8 cellular contexts compared by ENCODE assay signal in the genomic region with DNA sequence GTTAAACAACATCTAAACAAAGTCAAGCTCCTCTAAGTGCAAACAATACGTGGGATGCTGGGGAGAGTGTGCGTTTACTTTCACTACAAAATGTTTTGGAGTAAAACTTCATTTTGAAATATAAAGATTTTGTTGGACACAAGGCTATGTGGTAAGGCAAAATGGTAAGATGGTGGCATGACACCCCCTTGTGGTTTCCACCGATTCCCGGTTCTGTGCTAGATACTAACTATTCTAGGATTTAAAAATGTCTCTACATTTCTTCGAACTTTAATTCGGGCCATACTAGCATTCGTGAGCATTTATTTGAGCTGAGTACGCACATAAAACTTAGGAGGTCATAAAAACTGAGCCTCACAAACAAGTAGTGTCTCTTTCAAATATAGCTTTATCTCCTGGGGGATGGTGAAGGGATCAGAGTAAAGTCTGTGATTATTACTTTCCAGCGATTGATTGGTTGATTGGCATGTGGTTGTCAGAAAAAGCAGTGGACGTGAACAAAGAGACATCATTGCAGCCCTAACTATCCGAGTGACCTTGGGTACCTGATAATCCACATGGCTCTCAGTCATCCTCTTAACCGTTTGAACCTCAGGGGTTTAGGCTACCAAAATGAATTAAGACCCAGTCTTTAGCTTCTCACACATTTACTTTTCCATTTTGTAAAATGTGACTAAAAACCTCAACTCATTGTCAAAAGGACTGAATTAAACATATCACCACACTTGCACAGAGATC. TPM values are rescaled to one million over a fixed set of nuclear protein-coding genes. Genes with fewer than 3 reads are reported as not detected.
DNase-seq lines count a peak whose midpoint lies in the region; ATAC-seq, FAIRE-seq and TF ChIP-seq lines count a peak whose summit lies in the region.

No MANE protein-coding gene starts in this region.

- H4K5ac ChIP-seq in IMR-90 (ENCODE audit: low read depth, low read length) (no peak overlapping the region; the same call in 1 of the 2 replicates), H1 (ENCODE audit: insufficient read length, low read depth, low read length) (no peak overlapping the region)

- H3K18ac ChIP-seq in IMR-90 (ENCODE audit: low read depth, low read length), result 0 out of 2 replicates have a peak overlapping the region, but pooled peaks have one; percentile 42
- H3K18ac ChIP-seq in H1 (ENCODE audit: extremely low read depth, low read length), result no peak overlapping the region

- H2AK5ac ChIP-seq in IMR-90 (ENCODE audit: low read depth, low read length) (no peak overlapping the region), H1 (ENCODE audit: low read depth, low read length) (no peak overlapping the region)

- H3K27ac ChIP-seq in IMR-90 (ENCODE audit: insufficient read depth, low read length) (no peak overlapping the region), H1 (ENCODE audit: low read depth, low read length) (no peak overlapping the region)

- TF ChIP-seq CTCF in IMR-90 (conservative IDR thresholded peaks at IDR 0.05; ENCODE audit: low read depth, low read length) (peak; percentile 71), H1 (IDR thresholded peaks at IDR 0.05; ENCODE audit: control extremely low read depth in 1 of 3, insufficient read depth in 1 of 3, low read depth in 1 of 3, low read length in 3 of 3) (peak in 2 of 3 experiments; percentile 53 to 56; a peak in 3 of 4 replicates)

- DNase-seq in NCI-H1417 (lab: John Stamatoyannopoulos, UW) (peak in 2 of 3 experiments; percentile 50 to 72), NCI-H1417 treated with DMSO at 0.1 percent for 48 hours (lab: John Stamatoyannopoulos, UW) (no peak), IMR-90 (peak; percentile 63), SK-N-DZ (ENCODE audit: low spot score) (peak; percentile 41), H1 (ENCODE audit: low read depth in 1 of 2, low spot score in 2 of 2) (peak in 1 of 2 experiments; percentile 54)
- DNase-seq in naive thymus-derived CD8-positive, alpha-beta T cell, result peak in 1 of 10 donors; percentile 6
- DNase-seq in NK-92 treated with Interleukin-12 subunit alpha and Interleukin-12 subunit beta, amount 100 ng/mL, for 24 hours (lab: John Stamatoyannopoulos, UW), result no peak

- H3K4me1 ChIP-seq in IMR-90 (ENCODE audit: control insufficient read depth, insufficient read depth, low read length) (peaks cover 3% of the 10 kb centered on the region; the same call in 1 of the 2 replicates), H1 (replicated peaks in 1 of 4; ENCODE audit: control insufficient read depth in 3 of 4, insufficient read depth in 4 of 4, low read length in 3 of 4) (peaks cover 0 to 6% (median 3%) of the 10 kb centered on the region in 4 experiments; a peak in 4 of 7 replicates)

- dilution Hi-C loops in IMR-90 (cut with HindIII; ENCODE audit: low sequenced_read_pairs, unreplicated experiment), result no loop called here

- H2BK5ac ChIP-seq in IMR-90 (ENCODE audit: low read depth, low read length, poor library complexity, severe bottlenecking) (no peak overlapping the region), H1 (ENCODE audit: low read depth, low read length) (no peak overlapping the region)

- no peak overlapping the region for H3K56ac ChIP-seq in IMR-90 (ENCODE audit: extremely low read depth, insufficient read depth, low read length)
- no peak overlapping the region for H3K56ac ChIP-seq in H1 (replicated peaks; ENCODE audit: insufficient read length, low read depth, low read length)

- 50% methylated on average over 1 of the region's 12 CpGs; no CpG with 5 or more reads in 1 of the 2 experiments for WGBS in IMR-90 (ENCODE audit: extremely low coverage in 2 of 2, insufficient read length in 1 of 2), 2 experiments
- 55% methylated on average over 12 of the region's 12 CpGs; no CpG with 5 or more reads in 1 of the 2 experiments for WGBS in H1 (ENCODE audit: extremely low coverage in 1 of 2, insufficient coverage in 1 of 2, insufficient read length in 1 of 2, insufficient replicate concordance in 2 of 2, low coverage in 1 of 2, low lambda C conversion rate in 2 of 2, missing lambda C conversion rate in 1 of 2), 2 experiments

- H3K36me3 Mint-ChIP-seq in naive thymus-derived CD8-positive, alpha-beta T cell, result peaks cover 0 to 18% (median 0%) of the 10 kb centered on the region in 3 donors

- H3K79me1 ChIP-seq in IMR-90 (ENCODE audit: low read depth in 1 of 2, low read length in 2 of 2), result peaks cover 2 to 14% of the 10 kb centered on the region in 2 experiments; a peak in 2 of 4 replicates
- no peaks in the 10 kb centered on the region for H3K79me1 ChIP-seq in H1 (ENCODE audit: low read depth, low read length)

- CTCF ChIA-PET in IMR-90 (lab: Yijun Ruan, JAX), result interaction anchor here (0.7 to 1.4 kb wide), 9 partner anchors 12 to 888 kb away, joined by 3 to 7 read pairs (median 3); no protein-coding TSS in a partner anchor
- CTCF ChIA-PET in H1 (lab: Charles Lee; ENCODE audit: partially characterized antibody), result interaction anchor here (0.6 to 9.6 kb wide), 60 partner anchors 9 to 889 kb away, joined by 3 to 81 read pairs (median 5); a partner anchor contains a TSS

- H3K36me3 ChIP-seq in IMR-90 (ENCODE audit: control insufficient read depth, insufficient read depth, low read length), result peaks cover 3% of the 10 kb centered on the region; the same call in 1 of the 2 replicates
- H3K36me3 ChIP-seq in H1 (ENCODE audit: control insufficient read depth in 2 of 4, insufficient read depth in 4 of 4, low read length in 3 of 4), result peaks cover 0 to 7% (median 0%) of the 10 kb centered on the region in 4 experiments; a peak in 2 of 8 replicates

- peak overlapping the region; percentile 89 to 95 (median 94) for H3K27ac Mint-ChIP-seq in naive thymus-derived CD8-positive, alpha-beta T cell

- no peaks in the 10 kb centered on the region for H3K9me1 ChIP-seq in IMR-90 (ENCODE audit: insufficient read depth, low read length)

- H2BK120ac ChIP-seq in IMR-90 (ENCODE audit: low read depth, low read length) (no peak overlapping the region), H1 (replicated peaks; ENCODE audit: low read depth, low read length) (no peak overlapping the region)

- intact Hi-C loops in IMR-90 (cut with micrococcal nuclease), result loop anchor here (1.0 to 2.0 kb wide), 3 partner anchors 174 to 885 kb away; no protein-coding TSS in a partner anchor

- no peak overlapping the region for H2BK12ac ChIP-seq in H1 (ENCODE audit: low read depth, low read length)

- H3K14ac ChIP-seq in IMR-90 (replicated peaks; ENCODE audit: low read depth, low read length) (peak overlapping the region; percentile 62; the same call in 1 of the 2 replicates), H1 (ENCODE audit: insufficient read length) (no peak overlapping the region)

- H3K9me3 ChIP-seq in IMR-90 (ENCODE audit: control insufficient read depth, insufficient read depth, low read length), result no peaks in the 10 kb centered on the region
- H3K9me3 ChIP-seq in H1 (ENCODE audit: insufficient read depth in 2 of 2, low read depth in 1 of 2, low read length in 1 of 2), result no peaks in the 10 kb centered on the region

- H4K20me1 ChIP-seq in IMR-90 (ENCODE audit: insufficient read depth, low read length), result peaks cover 11% of the 10 kb centered on the region; the same call in 1 of the 2 replicates
- H4K20me1 ChIP-seq in H1 (replicated peaks in 1 of 2; ENCODE audit: control insufficient read depth in 1 of 2, insufficient read depth in 2 of 2, low read length in 2 of 2), result peaks cover 1 to 2% of the 10 kb centered on the region in 2 experiments

- no peak for TF ChIP-seq EP300 in H1 (IDR thresholded peaks at IDR 0.05; ENCODE audit: borderline replicate concordance in 1 of 2, low read depth in 2 of 2, low read length in 2 of 2)

- peak overlapping the region; percentile 69 for H2AFZ ChIP-seq in IMR-90 (replicated peaks; ENCODE audit: low read length, poor library complexity)
- peak overlapping the region; percentile 55; the same call in 1 of the 2 replicates for H2AFZ ChIP-seq in H1 (ENCODE audit: low read length)

- TF ChIP-seq RAD21 in IMR-90 (IDR thresholded peaks at IDR 0.05; ENCODE audit: low read length), result peak; percentile 70
- peak; percentile 73 to 77 for TF ChIP-seq RAD21 in H1 (IDR thresholded peaks at IDR 0.05 in 1 of 2, conservative IDR thresholded peaks at IDR 0.05 in 1 of 2; ENCODE audit: low read depth in 2 of 2, low read length in 2 of 2)

- no peaks in the 10 kb centered on the region for H3K27me3 Mint-ChIP-seq in naive thymus-derived CD8-positive, alpha-beta T cell

- ATAC-seq in IMR-90 (ENCODE audit: low read depth) (no peak), HG03135 (IDR thresholded peaks at IDR 0.05; ENCODE audit: unreplicated experiment) (no peak)
- ATAC-seq in naive thymus-derived CD8-positive, alpha-beta T cell, result no peak

- FAIRE-seq in H1 (lab: Jason Lieb, UNC), result no peak

- H3K27me3 ChIP-seq in IMR-90 (ENCODE audit: control insufficient read depth, insufficient read depth, low read length) (no peaks in the 10 kb centered on the region), H1 (replicated peaks in 1 of 4; ENCODE audit: control insufficient read depth in 3 of 4, extremely low read depth in 1 of 4, insufficient read depth in 3 of 4, low read length in 3 of 4) (no peaks in the 10 kb centered on the region)

- in situ Hi-C loops in IMR-90 (cut with MboI; ENCODE audit: low sequenced_read_pairs), result loop anchor here (5.0 kb wide), 1 partner anchor 174 kb away; a partner anchor contains a TSS

- BruUV-seq in IMR-90 (replicated peaks; lab: Mats Ljungman, UMichigan), result no TSS peak

- H3K4me2 ChIP-seq in IMR-90 (ENCODE audit: low read depth, low read length) (peak overlapping the region; percentile 94; the same call in 1 of the 2 replicates), H1 (ENCODE audit: insufficient read depth in 1 of 2, low read depth in 2 of 2, low read length in 2 of 2) (peak overlapping the region; percentile 72 to 98)

- H3K79me2 ChIP-seq in H1 (ENCODE audit: control insufficient read depth in 1 of 2, insufficient read depth in 2 of 2, low read length in 2 of 2), result peaks cover 9 to 32% of the 10 kb centered on the region in 2 experiments

- peak overlapping the region; percentile 41; the same call in 1 of the 2 replicates for H3K23ac ChIP-seq in IMR-90 (ENCODE audit: low read depth, low read length)
- H3K23ac ChIP-seq in H1 (ENCODE audit: insufficient read length), result no peak overlapping the region

- no peak overlapping the region for H4K91ac ChIP-seq in IMR-90 (ENCODE audit: insufficient read depth, low read depth, low read length)
- H4K91ac ChIP-seq in H1 (replicated peaks; ENCODE audit: insufficient read length, low read length), result no peak overlapping the region

- H2BK20ac ChIP-seq in IMR-90 (ENCODE audit: low read depth, low read length), result no peak overlapping the region
- H2BK20ac ChIP-seq in H1 (ENCODE audit: low read length), result no peak overlapping the region

- H3K9ac ChIP-seq in IMR-90 (ENCODE audit: low read depth, low read length), result no peak overlapping the region
- no peak overlapping the region for H3K9ac ChIP-seq in H1 (replicated peaks in 1 of 4; ENCODE audit: extremely low read depth in 1 of 4, low read depth in 3 of 4, low read length in 3 of 4)

- POLR2A ChIA-PET in IMR-90 (lab: Charles Lee; ENCODE audit: unreplicated experiment), result interaction anchor here (0.6 kb wide), 1 partner anchor 214 kb away, joined by 3 read pairs; no protein-coding TSS in a partner anchor
- POLR2A ChIA-PET in H1 (lab: Charles Lee; ENCODE audit: partially characterized antibody), result no interaction called here
- POLR2A ChIA-PET in naive thymus-derived CD8-positive, alpha-beta T cell (lab: Charles Lee), result interaction anchor here (0.7 to 6.0 kb wide), 5 partner anchors 173 to 283 kb away, joined by 3 to 72 read pairs (median 4); a partner anchor contains a TSS

- H2BK15ac ChIP-seq in IMR-90 (ENCODE audit: low read depth, low read length) (0 out of 3 replicates have a peak overlapping the region, but pooled peaks have one; percentile 16), H1 (ENCODE audit: low read length) (no peak overlapping the region)

- H3K9me3 Mint-ChIP-seq in naive thymus-derived CD8-positive, alpha-beta T cell, result no peaks in the 10 kb centered on the region

- peaks cover 4% of the 10 kb centered on the region; the same call in 1 of the 2 replicates for H3K23me2 ChIP-seq in H1 (ENCODE audit: low read depth, low read length)

- H3K4me3 ChIP-seq in IMR-90 (ENCODE audit: insufficient read depth, low read depth, low read length) (peak overlapping the region; percentile 97), H1 (ENCODE audit: extremely low read depth in 1 of 4, insufficient read depth in 2 of 4, low read depth in 3 of 4, low read length in 4 of 4) (peak overlapping the region in 2 of 4 experiments; percentile 67 to 90; a peak in 5 of 8 replicates)

- peaks cover 13 to 43% (median 37%) of the 10 kb centered on the region in 4 donors for H3K4me1 Mint-ChIP-seq in naive thymus-derived CD8-positive, alpha-beta T cell

- H3K4ac ChIP-seq in IMR-90 (ENCODE audit: low read depth, low read length), result 0 out of 2 replicates have a peak overlapping the region, but pooled peaks have one; percentile 16
- H3K4ac ChIP-seq in H1 (replicated peaks; ENCODE audit: insufficient read length, low read depth, low read length), result no peak overlapping the region

- TF ChIP-seq POLR2A in IMR-90 (IDR thresholded peaks at IDR 0.05; ENCODE audit: low read depth, low read length), result no peak
- TF ChIP-seq POLR2A in H1 (IDR thresholded peaks at IDR 0.05; ENCODE audit: control extremely low read depth in 1 of 2, low read depth in 2 of 2, low read length in 2 of 2), result no peak

- H3K4me3 Mint-ChIP-seq in naive thymus-derived CD8-positive, alpha-beta T cell, result peak overlapping the region; percentile 82 to 92 (median 86)

- H4K8ac ChIP-seq in IMR-90 (ENCODE audit: low read depth in 2 of 2, low read length in 2 of 2) (peak overlapping the region; percentile 62 to 65; a peak in 2 of 4 replicates), H1 (ENCODE audit: extremely low read depth, insufficient read depth, low read length) (no peak overlapping the region)

- H2AK9ac ChIP-seq in IMR-90 (replicated peaks; ENCODE audit: low read depth, low read length, poor library complexity), result no peak overlapping the region

RNA-seq across cellular contexts. Expression of a gene that starts 1.1 kb away (rescaled TPM):
- 50.5 and 57.8 TPM in 2 replicates for total RNA-seq in IMR-90 (2012; rRNA removed)
- polyA plus RNA-seq in IMR-90 (2012; rRNA removed) (12.9 and 15.9 TPM in 2 replicates), H1 (2011; rRNA removed) (8.1 and 9.1 TPM in 2 replicates)
- 3.6 and 4.1 TPM in 2 replicates for polyA plus RNA-seq in IMR-90 (2012; cell fraction: cytosol; rRNA removed)
- polyA plus RNA-seq in IMR-90 (2012; cell fraction: nucleus; rRNA removed; ENCODE audit: low replicate concordance), result 2.0 and 9.3 TPM in 2 replicates
- 84.7 and 85.3 TPM in 2 replicates for polyA plus RNA-seq in SK-N-DZ (2014; cell fraction: cytosol; rRNA removed)
- 54.8 and 60.8 TPM in 2 replicates for polyA plus RNA-seq in SK-N-DZ (2014; cell fraction: nucleus; rRNA removed)
- total RNA-seq in H1 (2021; fragmentation: NEBNext Ultra II Directional; extraction: Animal tissue kit (Norgen Biotek cat#: 25700)), result 41.4 and 43.0 TPM in 2 replicates
- 11.8 TPM for polyA plus RNA-seq in H1 (2011; cell fraction: cytosol; rRNA removed)
- 5.7 TPM for polyA plus RNA-seq in H1 (2011; cell fraction: nucleus; rRNA removed)
- polyA plus RNA-seq in H1 (2012, experiment 1 of 2), result 18.4 to 29.8 TPM (median 22.9 TPM) in 4 replicates
- 4.6 TPM for polyA plus RNA-seq in H1 (2012, experiment 2 of 2)
- 27.8 TPM for polyA plus RNA-seq in H1 (2013, experiment 1 of 2)
- polyA plus RNA-seq in H1 (2013, experiment 2 of 2), result 28.6 TPM
- polyA minus RNA-seq in H1 (2011; rRNA and poly(A)+ RNA removed), result 11.7 and 19.4 TPM in 2 replicates
- polyA minus RNA-seq in H1 (2011; cell fraction: cytosol; rRNA and poly(A)+ RNA removed), result 10.8 TPM
- polyA minus RNA-seq in H1 (2011; cell fraction: nucleus; rRNA and poly(A)+ RNA removed), result 11.3 TPM
- total RNA-seq in naive thymus-derived CD8-positive, alpha-beta T cell, result 10 to 100 TPM; 64.7 to 65.2 TPM
- 10 to 100 TPM; 56.5 to 63.0 (median 60.1) TPM for polyA plus RNA-seq in naive thymus-derived CD8-positive, alpha-beta T cell

RNA-seq across cellular contexts. Expression of a gene that starts 25.8 kb away (rescaled TPM):
- 40.3 and 75.0 TPM in 2 replicates for total RNA-seq in IMR-90 (2012; rRNA removed)
- polyA plus RNA-seq in IMR-90 (2012; rRNA removed) (17.3 and 23.6 TPM in 2 replicates), H1 (2011; rRNA removed) (5.7 and 9.1 TPM in 2 replicates)
- polyA plus RNA-seq in IMR-90 (2012; cell fraction: cytosol; rRNA removed), result 2.1 and 5.3 TPM in 2 replicates
- polyA plus RNA-seq in IMR-90 (2012; cell fraction: nucleus; rRNA removed; ENCODE audit: low replicate concordance), result 5.5 and 43.6 TPM in 2 replicates
- polyA plus RNA-seq in SK-N-DZ (2014; cell fraction: cytosol; rRNA removed), result 36.1 and 67.0 TPM in 2 replicates
- polyA plus RNA-seq in SK-N-DZ (2014; cell fraction: nucleus; rRNA removed), result 48.8 and 77.2 TPM in 2 replicates
- total RNA-seq in H1 (2021; fragmentation: NEBNext Ultra II Directional; extraction: Animal tissue kit (Norgen Biotek cat#: 25700)), result 34.7 and 35.6 TPM in 2 replicates
- polyA plus RNA-seq in H1 (2011; cell fraction: cytosol; rRNA removed), result 12.2 TPM
- polyA plus RNA-seq in H1 (2011; cell fraction: nucleus; rRNA removed), result 7.1 TPM
- polyA plus RNA-seq in H1 (2012, experiment 1 of 2), result 12.7 to 27.6 TPM (median 14.9 TPM) in 4 replicates
- polyA plus RNA-seq in H1 (2012, experiment 2 of 2), result 0.89 TPM
- 13.3 TPM for polyA plus RNA-seq in H1 (2013, experiment 1 of 2)
- polyA plus RNA-seq in H1 (2013, experiment 2 of 2), result 11.6 TPM
- 22.5 and 29.1 TPM in 2 replicates for polyA minus RNA-seq in H1 (2011; rRNA and poly(A)+ RNA removed)
- 9.0 TPM for polyA minus RNA-seq in H1 (2011; cell fraction: cytosol; rRNA and poly(A)+ RNA removed)
- 22.4 TPM for polyA minus RNA-seq in H1 (2011; cell fraction: nucleus; rRNA and poly(A)+ RNA removed)
- 10 to 100 TPM; 49.0 to 57.3 TPM for total RNA-seq in naive thymus-derived CD8-positive, alpha-beta T cell
- polyA plus RNA-seq in naive thymus-derived CD8-positive, alpha-beta T cell, result 1 to 10 TPM; 4.9 to 9.5 (median 8.8) TPM

Comparison
In these comparisons a context has a peak if more than half of its experiments do, and no peak if none do; other contexts are left out.
1. DNase-seq: peak in NCI-H1417 (2 of 3), IMR-90 (single experiment) and SK-N-DZ (single experiment); none in NCI-H1417 treated with DMSO at 0.1 percent for 48 hours (single experiment) and NK-92 treated with Interleukin-12 subunit alpha and Interleukin-12 subunit beta, amount 100 ng/mL, for 24 hours (single experiment).